Comparison of ENCODE assay signal across 16 cellular contexts in genomic region chr13:24615911-24616472, GRCh38.
DNase-seq lines count a peak whose midpoint lies in the region; ATAC-seq and TF ChIP-seq lines count a peak whose summit lies in the region.
"Had no signal": no experiment of that assay in that cellular context is flagged by ENCODE, and none has a peak within 500 bp of the region (broad histone marks: within the 10 kb centered on the region; RNA-seq: fewer than 3 reads in every experiment).

No MANE protein-coding gene starts in this region.

- no peaks in the 10 kb centered on the region for H3K27me3 ChIP-seq in CD8-positive, alpha-beta T cell (ENCODE audit: insufficient read depth, low read length)
- H3K27me3 ChIP-seq: BLaER1 had no signal

- H3K4me1 Mint-ChIP-seq in CD8-positive, alpha-beta T cell (ENCODE audit: low read depth): peaks cover 38% of the 10 kb centered on the region
- peaks cover 11% of the 10 kb centered on the region for H3K4me1 Mint-ChIP-seq in glutamatergic neuron (ENCODE audit: low read depth, unreplicated experiment)
- peaks cover 23 to 41% (median 36%) of the 10 kb centered on the region in 4 donors for H3K4me1 Mint-ChIP-seq in naive thymus-derived CD8-positive, alpha-beta T cell

- H3K4me1 ChIP-seq in CD8-positive, alpha-beta T cell (ENCODE audit: insufficient read depth, low read length): peaks cover 28% of the 10 kb centered on the region

- H3K9me3 ChIP-seq in CD8-positive, alpha-beta T cell (ENCODE audit: low read length): no peaks in the 10 kb centered on the region

- POLR2A ChIA-PET in CD8-positive, alpha-beta T cell (lab: Charles Lee): interaction anchor here (0.5 kb wide), 1 partner anchor 148 kb away, joined by 3 read pairs; no protein-coding TSS in a partner anchor
- POLR2A ChIA-PET in naive thymus-derived CD8-positive, alpha-beta T cell (lab: Charles Lee): interaction anchor here (1.0 to 1.5 kb wide), 2 partner anchors 10 to 20 kb away, joined by 6 to 7 read pairs; no protein-coding TSS in a partner anchor

- peak overlapping the region; percentile 57 for H3K27ac Mint-ChIP-seq in CD8-positive, alpha-beta T cell
- H3K27ac Mint-ChIP-seq in glutamatergic neuron (ENCODE audit: unreplicated experiment): peak overlapping the region; percentile 33
- H3K27ac Mint-ChIP-seq in naive thymus-derived CD8-positive, alpha-beta T cell: peak overlapping the region in 7 of 10 donors; percentile 32 to 84 (median 65)
- H3K27ac Mint-ChIP-seq: CD4-positive, alpha-beta T cell had no signal

- H3K27ac ChIP-seq in CD8-positive, alpha-beta T cell (ENCODE audit: low read depth, low read length): no peak overlapping the region
- H3K27ac ChIP-seq: 22Rv1, BLaER1, GM23248 had no signal

- peak; percentile 58 for DNase-seq in activated CD8-positive, alpha-beta memory T cell treated with anti-CD3 and anti-CD28 coated beads for 24 hours
- no peak for DNase-seq in activated CD8-positive, alpha-beta memory T cell treated with anti-CD3 and anti-CD28 coated beads, Interleukin-2, amount 50 U/mL, for 4 hours
- DNase-seq in CD8-positive, alpha-beta T cell: no peak
- DNase-seq in glutamatergic neuron (no peak), NCI-H2171 treated with DMSO at 0.1 percent for 48 hours (lab: John Stamatoyannopoulos, UW) (no peak), NCI-H2029 (lab: John Stamatoyannopoulos, UW) (no peak), middle frontal gyrus (ENCODE audit: extremely low spot score, low spot score) (no peak)
- DNase-seq in naive thymus-derived CD8-positive, alpha-beta T cell: no peak
- DNase-seq: AML-193; CD4-positive, alpha-beta T cell; COR-L47; DMS53; GM23248 had no signal

- CTCF ChIA-PET in CD8-positive, alpha-beta T cell (lab: Charles Lee): interaction anchor here (2.6 kb wide), 1 partner anchor 10 kb away, joined by 12 read pairs; no protein-coding TSS in a partner anchor

- no peak overlapping the region for H3K4me3 ChIP-seq in CD8-positive, alpha-beta T cell (ENCODE audit: low read depth, low read length)
- H3K4me3 ChIP-seq: BLaER1, GM23248 had no signal

- H3K4me3 Mint-ChIP-seq in CD8-positive, alpha-beta T cell: no peak overlapping the region
- no peak overlapping the region for H3K4me3 Mint-ChIP-seq in glutamatergic neuron (ENCODE audit: unreplicated experiment)
- H3K4me3 Mint-ChIP-seq in naive thymus-derived CD8-positive, alpha-beta T cell: no peak overlapping the region
- H3K4me3 Mint-ChIP-seq: CD4-positive, alpha-beta T cell had no signal

- intact Hi-C loops in CD8-positive, alpha-beta T cell (cut with DNase I, micrococcal nuclease): loop anchor here in 1 of 2 experiments (10.0 kb wide), 1 partner anchor 361 kb away; no protein-coding TSS in a partner anchor

- H3K9me3 Mint-ChIP-seq in CD8-positive, alpha-beta T cell: no peaks in the 10 kb centered on the region
- peaks cover 8% of the 10 kb centered on the region for H3K9me3 Mint-ChIP-seq in glutamatergic neuron (ENCODE audit: unreplicated experiment)
- H3K9me3 Mint-ChIP-seq in naive thymus-derived CD8-positive, alpha-beta T cell: no peaks in the 10 kb centered on the region
- H3K9me3 Mint-ChIP-seq: CD4-positive, alpha-beta T cell had no signal

- H3K36me3 Mint-ChIP-seq in CD8-positive, alpha-beta T cell: no peaks in the 10 kb centered on the region
- peaks cover 5% of the 10 kb centered on the region for H3K36me3 Mint-ChIP-seq in glutamatergic neuron (ENCODE audit: unreplicated experiment)
- no peaks in the 10 kb centered on the region for H3K36me3 Mint-ChIP-seq in naive thymus-derived CD8-positive, alpha-beta T cell

- no peaks in the 10 kb centered on the region for H3K27me3 Mint-ChIP-seq in CD8-positive, alpha-beta T cell (ENCODE audit: low read depth)
- peaks cover 9% of the 10 kb centered on the region for H3K27me3 Mint-ChIP-seq in glutamatergic neuron (ENCODE audit: unreplicated experiment)
- H3K27me3 Mint-ChIP-seq in naive thymus-derived CD8-positive, alpha-beta T cell: no peaks in the 10 kb centered on the region
- H3K27me3 Mint-ChIP-seq: CD4-positive, alpha-beta T cell had no signal

- TF ChIP-seq CTCF in CD8-positive, alpha-beta T cell (IDR thresholded peaks at IDR 0.05): no peak
- no peak for TF ChIP-seq CTCF in glutamatergic neuron (IDR thresholded peaks at IDR 0.05; ENCODE audit: partially characterized antibody, unreplicated experiment)

- ATAC-seq in CD8-positive, alpha-beta T cell: no peak
- ATAC-seq in naive thymus-derived CD8-positive, alpha-beta T cell: no peak
- ATAC-seq: HCT116 had no signal

- H3K36me3 ChIP-seq in CD8-positive, alpha-beta T cell (ENCODE audit: insufficient read depth, low read length): no peaks in the 10 kb centered on the region
- H3K36me3 ChIP-seq: BLaER1 had no signal
